15 cellular contexts compared by ENCODE assay signal in the genomic region with DNA sequence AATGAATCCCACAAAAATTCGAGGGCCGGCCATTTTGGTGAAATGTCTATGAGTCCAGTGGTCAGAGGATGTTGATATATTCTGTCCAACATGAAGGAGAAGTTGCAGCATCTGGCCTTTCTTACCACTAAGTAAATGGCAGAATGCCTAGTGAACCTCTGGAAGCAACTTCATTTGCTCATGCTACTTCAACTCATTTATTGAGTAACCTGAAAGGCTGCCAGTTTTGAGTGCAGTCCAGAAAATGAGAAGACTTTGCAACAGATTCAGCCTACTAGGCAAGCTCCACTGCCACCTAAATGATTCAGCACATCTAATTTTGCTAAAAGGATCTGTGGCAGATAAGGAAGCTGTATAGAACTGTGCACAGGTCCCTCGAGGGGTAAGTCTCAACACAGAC.
DNase-seq lines count a peak whose midpoint lies in the region; ATAC-seq and TF ChIP-seq lines count a peak whose summit lies in the region.
"Had no signal": no experiment of that assay in that cellular context is flagged by ENCODE, and none has a peak within 500 bp of the region (broad histone marks: within the 10 kb centered on the region; RNA-seq: fewer than 3 reads in every experiment).

No MANE protein-coding gene starts in this region.

- H3K27ac Mint-ChIP-seq in type B pancreatic cell, result no peak overlapping the region
- H3K27ac Mint-ChIP-seq: activated T-helper 1 cell treated with anti-CD3 and anti-CD28 coated beads, Interleukin-12 subunit alpha, Interleukin-12 subunit beta, Interleukin-2, Interleukin-4 antibody, amounts not matched to agents 30 ng/mL and 10 ng/mL and 1 ng/mL, durations not matched to agents 14 hours and 24 hours and 36 hours had no signal

- TF ChIP-seq POLR2A in testis (IDR thresholded peaks at IDR 0.05), result no peak

- TF ChIP-seq CTCF in psoas muscle (IDR thresholded peaks at IDR 0.05) (no peak), dorsolateral prefrontal cortex (IDR thresholded peaks at IDR 0.05 in 54 of 56, conservative IDR thresholded peaks at IDR 0.05 in 2 of 56; ENCODE audit: low read depth in 1 of 56, partially characterized antibody in 56 of 56) (no peak), testis (IDR thresholded peaks at IDR 0.05) (no peak), type B pancreatic cell (conservative IDR thresholded peaks at IDR 0.05) (no peak)

- peak; percentile 64 for DNase-seq in GM03348 (ENCODE audit: low spot score)
- DNase-seq in NOMO-1 treated with dmso at 0.1 percent for 144 hours (lab: John Stamatoyannopoulos, UW; ENCODE audit: unreplicated experiment), result peak; percentile 77
- no peak for DNase-seq in psoas muscle
- DNase-seq in dorsolateral prefrontal cortex, result no peak
- no peak for DNase-seq in testis
- no peak for DNase-seq in type B pancreatic cell (ENCODE audit: extremely low spot score, unreplicated experiment)
- no peak for DNase-seq in NCI-H524 (lab: John Stamatoyannopoulos, UW)
- DNase-seq: dermis blood vessel endothelial cell, DMS53, NCI-H1092 treated with DMSO at 0.1 percent for 48 hours had no signal

- H3K27ac ChIP-seq in esophagus (ENCODE audit: low read depth in 2 of 2, low read length in 1 of 2) (peak overlapping the region; percentile 30 to 79), psoas muscle (no peak overlapping the region), dorsolateral prefrontal cortex (no peak overlapping the region), testis (no peak overlapping the region)
- H3K27ac ChIP-seq: tibial nerve, VCaP had no signal

- no peaks in the 10 kb centered on the region for H3K27me3 ChIP-seq in esophagus (ENCODE audit: control insufficient read depth in 1 of 2, insufficient read depth in 2 of 2, low read length in 2 of 2)
- no peaks in the 10 kb centered on the region for H3K27me3 ChIP-seq in psoas muscle (ENCODE audit: insufficient read depth in 3 of 3, low read length in 2 of 3)
- H3K27me3 ChIP-seq in dorsolateral prefrontal cortex, result no peaks in the 10 kb centered on the region
- H3K27me3 ChIP-seq in testis, result no peaks in the 10 kb centered on the region
- H3K27me3 ChIP-seq: tibial nerve had no signal

- H3K4me1 ChIP-seq in esophagus (ENCODE audit: control insufficient read depth in 2 of 2, insufficient read depth in 2 of 2, low read length in 1 of 2) (peaks cover 4 to 6% of the 10 kb centered on the region in 2 donors), psoas muscle (no peaks in the 10 kb centered on the region), testis (peaks cover under 1% of the 10 kb centered on the region)

- H3K27me3 Mint-ChIP-seq in type B pancreatic cell, result no peaks in the 10 kb centered on the region

- peaks cover 9% of the 10 kb centered on the region for H3K4me1 Mint-ChIP-seq in type B pancreatic cell (ENCODE audit: unreplicated experiment)

- WGBS in esophagus, 2 donors, result 64 to 65% methylated on average over 3 of the region's 3 CpGs
- WGBS in psoas muscle, 3 donors, result 74 to 91% (median 75%) methylated on average over 3 of the region's 3 CpGs
- 83 to 85% methylated on average over 3 of the region's 3 CpGs for WGBS in testis, 2 donors

- intact Hi-C loops in psoas muscle (cut with DNase I), result no loop called here
- intact Hi-C loops in dorsolateral prefrontal cortex (cut with DNase I), result no loop called here
- intact Hi-C loops in testis (cut with DNase I; ENCODE audit: low total_unique reads), result no loop called here

- ATAC-seq in psoas muscle, result peak; percentile 36 to 81 (median 70)

- H3K36me3 Mint-ChIP-seq in type B pancreatic cell, result no peaks in the 10 kb centered on the region

- H3K9me3 Mint-ChIP-seq in type B pancreatic cell, result peaks cover 22% of the 10 kb centered on the region
- H3K9me3 Mint-ChIP-seq: activated T-helper 1 cell treated with anti-CD3 and anti-CD28 coated beads, Interleukin-12 subunit alpha, Interleukin-12 subunit beta, Interleukin-2, Interleukin-4 antibody, amounts not matched to agents 30 ng/mL and 10 ng/mL and 1 ng/mL, durations not matched to agents 14 hours and 24 hours and 36 hours; neural crest cell had no signal

- H3K4me3 ChIP-seq in esophagus (ENCODE audit: low read depth in 1 of 2, low read length in 2 of 2) (no peak overlapping the region), psoas muscle (no peak overlapping the region), dorsolateral prefrontal cortex (no peak overlapping the region), testis (no peak overlapping the region)
- H3K4me3 ChIP-seq: tibial nerve had no signal

- peaks cover 0 to 2% of the 10 kb centered on the region in 2 donors for H3K9me3 ChIP-seq in esophagus (ENCODE audit: control insufficient read depth in 2 of 2, insufficient read depth in 1 of 2, low read depth in 1 of 2, low read length in 1 of 2)
- H3K9me3 ChIP-seq in psoas muscle, result no peaks in the 10 kb centered on the region
- no peaks in the 10 kb centered on the region for H3K9me3 ChIP-seq in testis
- H3K9me3 ChIP-seq: tibial nerve had no signal

- no peak overlapping the region for H3K4me3 Mint-ChIP-seq in type B pancreatic cell
- H3K4me3 Mint-ChIP-seq: activated T-helper 1 cell treated with anti-CD3 and anti-CD28 coated beads, Interleukin-12 subunit alpha, Interleukin-12 subunit beta, Interleukin-2, Interleukin-4 antibody, amounts not matched to agents 30 ng/mL and 10 ng/mL and 1 ng/mL, durations not matched to agents 14 hours and 24 hours and 36 hours; neural crest cell had no signal

- no peaks in the 10 kb centered on the region for H3K36me3 ChIP-seq in esophagus (ENCODE audit: control insufficient read depth in 2 of 2, insufficient read depth in 2 of 2, low read length in 1 of 2)
- H3K36me3 ChIP-seq in psoas muscle (ENCODE audit: insufficient read depth in 1 of 2, low read depth in 1 of 2), result no peaks in the 10 kb centered on the region
- no peaks in the 10 kb centered on the region for H3K36me3 ChIP-seq in testis (ENCODE audit: low read depth, missing control alignments)
- H3K36me3 ChIP-seq: tibial nerve had no signal

Comparison
In these comparisons a context has a peak if more than half of its experiments do, and no peak if none do; other contexts are left out.
1. DNase-seq: peak in GM03348 (single experiment) and NOMO-1 treated with dmso at 0.1 percent for 144 hours (single experiment); none in psoas muscle (0 of 2), dorsolateral prefrontal cortex (0 of 10), testis (single experiment), type B pancreatic cell (single experiment) and NCI-H524 (0 of 2).
2. H3K27ac ChIP-seq: peak in esophagus (2 of 2); none in psoas muscle (single experiment), dorsolateral prefrontal cortex (0 of 59) and testis (0 of 2).